ENCODE assay signal across 8 cellular contexts in genomic region chr6:131134950-131135243, GRCh38. TPM values are rescaled to one million over a fixed set of nuclear protein-coding genes. Genes with fewer than 3 reads are reported as not detected.
A peak's percentile ranks its signal among the peaks of the same experiment; 100 is the strongest.
DNase-seq lines count a peak whose midpoint lies in the region; ATAC-seq and TF ChIP-seq lines count a peak whose summit lies in the region.

No MANE protein-coding gene starts in this region.

- no peak overlapping the region for H2BK12ac ChIP-seq in neuronal stem cell (ENCODE audit: low read length)

- peaks cover 2% of the 10 kb centered on the region for H3K79me1 ChIP-seq in neuronal stem cell (ENCODE audit: low read depth, low read length)

- peaks cover 0 to 3% (median 0%) of the 10 kb centered on the region in 7 donors for H3K9me3 Mint-ChIP-seq in CD4-positive, CD25-positive, alpha-beta regulatory T cell
- no peaks in the 10 kb centered on the region for H3K9me3 Mint-ChIP-seq in endothelial cell (ENCODE audit: unreplicated experiment)

- no peak for TF ChIP-seq CTCF in OCI-LY7 (conservative IDR thresholded peaks at IDR 0.05; ENCODE audit: low read length)
- no peak for TF ChIP-seq CTCF in endothelial cell (IDR thresholded peaks at IDR 0.05; ENCODE audit: unreplicated experiment)

- H2BK5ac ChIP-seq in neuronal stem cell (ENCODE audit: low read length): peak overlapping the region; percentile 53

- H3K9ac ChIP-seq in neuronal stem cell (ENCODE audit: low read depth, low read length, poor library complexity): peak overlapping the region; percentile 81

- no peak overlapping the region for H4K8ac ChIP-seq in neuronal stem cell (ENCODE audit: low read depth, low read length)

- H3K4me1 Mint-ChIP-seq in CD4-positive, CD25-positive, alpha-beta regulatory T cell: peaks cover 0 to 25% (median 14%) of the 10 kb centered on the region in 4 donors
- peaks cover 14% of the 10 kb centered on the region for H3K4me1 Mint-ChIP-seq in endothelial cell (ENCODE audit: unreplicated experiment)

- H3K27me3 ChIP-seq in CD4-positive, CD25-positive, alpha-beta regulatory T cell (ENCODE audit: control insufficient read depth, insufficient read depth, low read length): peaks cover 34% of the 10 kb centered on the region
- no peaks in the 10 kb centered on the region for H3K27me3 ChIP-seq in neuronal stem cell (ENCODE audit: control insufficient read depth in 3 of 3, insufficient read depth in 3 of 3, low read depth in 1 of 3, low read length in 3 of 3)

- no peak overlapping the region for H2BK120ac ChIP-seq in neuronal stem cell (ENCODE audit: low read depth, low read length)

- no peak for DNase-seq in CD4-positive, CD25-positive, alpha-beta regulatory T cell
- DNase-seq in OCI-LY7 (ENCODE audit: low spot score): no peak
- DNase-seq in endothelial cell (ENCODE audit: low spot score): no peak
- DNase-seq in neuronal stem cell (ENCODE audit: low spot score): no peak
- no peak for DNase-seq in COLO668 (lab: John Stamatoyannopoulos, UW; ENCODE audit: unreplicated experiment)
- no peak for DNase-seq in GDM1 (lab: John Stamatoyannopoulos, UW)
- no peak for DNase-seq in central memory CD4-positive, alpha-beta T cell

- peak overlapping the region; percentile 93 for H2AFZ ChIP-seq in OCI-LY7 (ENCODE audit: low read length)
- H2AFZ ChIP-seq in neuronal stem cell (ENCODE audit: low read length): peak overlapping the region; percentile 99

- peaks cover 68% of the 10 kb centered on the region for H3K27me3 Mint-ChIP-seq in CD4-positive, CD25-positive, alpha-beta regulatory T cell
- H3K27me3 Mint-ChIP-seq in endothelial cell (ENCODE audit: unreplicated experiment): peaks cover 1% of the 10 kb centered on the region

- no peak overlapping the region for H2BK15ac ChIP-seq in neuronal stem cell (ENCODE audit: low read length)

- POLR2A ChIA-PET in OCI-LY7 (lab: Charles Lee): interaction anchor here (0.9 kb wide), 1 partner anchor 336 kb away, joined by 3 read pairs; no protein-coding TSS in a partner anchor

- intact Hi-C loops in OCI-LY7 (cut with micrococcal nuclease; ENCODE audit: unreplicated experiment): no loop called here

- H3K4me3 ChIP-seq in CD4-positive, CD25-positive, alpha-beta regulatory T cell (ENCODE audit: low read depth, low read length): peak overlapping the region; percentile 69
- H3K4me3 ChIP-seq in OCI-LY7 (ENCODE audit: low read depth, low read length, poor library complexity, severe bottlenecking) (peak overlapping the region; percentile 66), neuronal stem cell (ENCODE audit: low read length in 2 of 2) (peak overlapping the region; percentile 51 to 74)

- peaks cover 12% of the 10 kb centered on the region for H3K4me1 ChIP-seq in CD4-positive, CD25-positive, alpha-beta regulatory T cell (ENCODE audit: control insufficient read depth, insufficient read depth, low read length, poor library complexity, severe bottlenecking)
- peaks cover 9% of the 10 kb centered on the region for H3K4me1 ChIP-seq in OCI-LY7 (ENCODE audit: insufficient read depth, low read length, poor library complexity, severe bottlenecking)
- H3K4me1 ChIP-seq in neuronal stem cell (ENCODE audit: control insufficient read depth in 2 of 2, insufficient read depth in 1 of 2, low read depth in 1 of 2, low read length in 2 of 2): peaks cover 0 to 7% of the 10 kb centered on the region in 2 donors

- H3K18ac ChIP-seq in neuronal stem cell (ENCODE audit: low read length): peak overlapping the region; percentile 93

- H3K27ac Mint-ChIP-seq in CD4-positive, CD25-positive, alpha-beta regulatory T cell: peak overlapping the region; percentile 87 to 95 (median 93)
- peak overlapping the region; percentile 84 for H3K27ac Mint-ChIP-seq in endothelial cell (ENCODE audit: unreplicated experiment)

- no peaks in the 10 kb centered on the region for H3K36me3 Mint-ChIP-seq in CD4-positive, CD25-positive, alpha-beta regulatory T cell
- peaks cover 4% of the 10 kb centered on the region for H3K36me3 Mint-ChIP-seq in endothelial cell (ENCODE audit: low read depth, unreplicated experiment)

- ATAC-seq in CD4-positive, CD25-positive, alpha-beta regulatory T cell (ENCODE audit: low read depth in 2 of 2): no peak
- ATAC-seq in HG03097 (IDR thresholded peaks at IDR 0.05; ENCODE audit: low FRiP score, unreplicated experiment): no peak

- no TSS peak for BruUV-seq in OCI-LY7 (replicated peaks; lab: Mats Ljungman, UMichigan)

- peak overlapping the region; percentile 85 for H3K23ac ChIP-seq in neuronal stem cell (ENCODE audit: low read depth, low read length, poor library complexity)

- WGBS in neuronal stem cell (ENCODE audit: extremely low coverage in 2 of 2, insufficient read length in 2 of 2, insufficient replicate concordance in 1 of 2), 2 donors: no CpG with 5 or more reads among the region's 4 CpGs

- no peak overlapping the region for H3K4ac ChIP-seq in neuronal stem cell (ENCODE audit: low read length)

- peak overlapping the region; percentile 41 for H3K27ac ChIP-seq in CD4-positive, CD25-positive, alpha-beta regulatory T cell (ENCODE audit: insufficient read depth, low read length, poor library complexity, severe bottlenecking)
- H3K27ac ChIP-seq in OCI-LY7 (ENCODE audit: low read depth, low read length, poor library complexity, severe bottlenecking) (no peak overlapping the region), neuronal stem cell (replicated peaks; ENCODE audit: low read length) (peak overlapping the region; percentile 62)

- no peaks in the 10 kb centered on the region for H3K36me3 ChIP-seq in CD4-positive, CD25-positive, alpha-beta regulatory T cell (ENCODE audit: control insufficient read depth, insufficient read depth, low read length)
- H3K36me3 ChIP-seq in OCI-LY7 (ENCODE audit: insufficient read depth, low read length) (no peaks in the 10 kb centered on the region), neuronal stem cell (replicated peaks in 1 of 2; ENCODE audit: control insufficient read depth in 2 of 2, insufficient read depth in 2 of 2, low read length in 2 of 2) (no peaks in the 10 kb centered on the region)

- CTCF ChIA-PET in OCI-LY7 (lab: Charles Lee; ENCODE audit: unreplicated experiment): no interaction called here

- H3K4me2 ChIP-seq in OCI-LY7 (ENCODE audit: low read length) (peak overlapping the region; percentile 78), neuronal stem cell (ENCODE audit: insufficient read depth, low read length, poor library complexity, severe bottlenecking) (peak overlapping the region; percentile 65)

- H2AK5ac ChIP-seq in neuronal stem cell (ENCODE audit: low read depth, low read length): no peak overlapping the region

- no peak overlapping the region for H4K91ac ChIP-seq in neuronal stem cell (ENCODE audit: low read depth, low read length, poor library complexity)

- H3K79me2 ChIP-seq in OCI-LY7 (ENCODE audit: insufficient read depth, low read depth, low read length): no peaks in the 10 kb centered on the region

- H3K14ac ChIP-seq in neuronal stem cell (ENCODE audit: low read length): no peak overlapping the region

- H3K4me3 Mint-ChIP-seq in CD4-positive, CD25-positive, alpha-beta regulatory T cell: peak overlapping the region; percentile 46 to 93 (median 88)
- peak overlapping the region; percentile 91 for H3K4me3 Mint-ChIP-seq in endothelial cell (ENCODE audit: unreplicated experiment)

- H3K9me3 ChIP-seq in CD4-positive, CD25-positive, alpha-beta regulatory T cell (ENCODE audit: control insufficient read depth in 2 of 2, low read length in 2 of 2): no peaks in the 10 kb centered on the region
- no peaks in the 10 kb centered on the region for H3K9me3 ChIP-seq in OCI-LY7 (ENCODE audit: low read length)
- H3K9me3 ChIP-seq in neuronal stem cell (replicated peaks in 1 of 2; ENCODE audit: control insufficient read depth in 2 of 2, insufficient read depth in 1 of 2, low read depth in 1 of 2, low read length in 2 of 2): peaks cover 0 to 5% of the 10 kb centered on the region in 2 donors

- no peaks in the 10 kb centered on the region for H4K20me1 ChIP-seq in OCI-LY7 (ENCODE audit: insufficient read depth, low read length)

- no peaks in the 10 kb centered on the region for H3K9me2 ChIP-seq in OCI-LY7 (ENCODE audit: insufficient read depth, low read length)

RNA-seq across cellular contexts. Expression of gene AKAP7, which starts 0.4 kb away (rescaled TPM):
- 3.0 TPM for total RNA-seq in CD4-positive, CD25-positive, alpha-beta regulatory T cell
- 10 to 100 TPM in 3 of 4 donors, 1 to 10 TPM in 1; 9.7 to 20.6 (median 13.3) TPM for polyA plus RNA-seq in CD4-positive, CD25-positive, alpha-beta regulatory T cell
- 3.8 and 5.6 TPM in 2 replicates for total RNA-seq in OCI-LY7 (2014; rRNA removed; shearing (Covaris generic))
- 6.9 and 11.0 TPM in 2 replicates for total RNA-seq in OCI-LY7 (2022)
- 5.2 TPM for total RNA-seq in endothelial cell (ENCODE audit: unreplicated experiment)
- polyA plus RNA-seq in neuronal stem cell (2013, experiment 1 of 2): 5.8 TPM
- 5.9 TPM for polyA plus RNA-seq in neuronal stem cell (2013, experiment 2 of 2)
